Comparison of ENCODE assay signal across 15 cellular contexts in the genomic region with DNA sequence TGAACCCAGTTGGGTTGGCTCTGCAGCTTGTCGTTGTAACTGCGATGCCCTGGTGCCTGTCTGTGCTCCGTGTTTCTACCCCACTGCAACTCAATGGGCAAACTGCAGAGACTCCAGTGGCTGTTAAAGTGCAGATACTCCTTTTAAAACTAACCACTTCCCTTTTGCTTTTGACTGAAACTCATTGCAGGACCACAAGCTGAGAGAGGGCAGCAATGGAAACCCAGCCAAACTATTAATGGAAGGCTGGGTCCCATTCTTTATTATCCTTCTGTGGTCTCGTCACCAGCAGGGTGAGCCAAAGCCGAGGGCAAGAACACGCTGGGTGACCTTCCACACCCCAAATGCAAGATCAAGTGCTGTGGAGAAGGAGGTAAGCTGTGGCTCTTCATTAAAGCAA.
DNase-seq lines count a peak whose midpoint lies in the region; ATAC-seq, FAIRE-seq and TF ChIP-seq lines count a peak whose summit lies in the region.
"Had no signal": no experiment of that assay in that cellular context is flagged by ENCODE, and none has a peak within 500 bp of the region (broad histone marks: within the 10 kb centered on the region; RNA-seq: fewer than 3 reads in every experiment).

No MANE protein-coding gene starts in this region.

- H3K4me3 Mint-ChIP-seq in osteocyte (ENCODE audit: unreplicated experiment): no peak overlapping the region
- H3K4me3 Mint-ChIP-seq: naive B cell had no signal

- no peak overlapping the region for H3K27ac ChIP-seq in left lung
- H3K27ac ChIP-seq: body of pancreas, right lobe of liver, testis had no signal

- H3K4me1 ChIP-seq in left lung: peaks cover 0 to 9% of the 10 kb centered on the region in 2 donors
- H3K4me1 ChIP-seq: body of pancreas, right lobe of liver, testis had no signal

- no peaks in the 10 kb centered on the region for H3K9me3 ChIP-seq in left lung
- H3K9me3 ChIP-seq: body of pancreas, right lobe of liver, testis had no signal

- peak; percentile 21 for TF ChIP-seq CTCF in D721Med (IDR thresholded peaks at IDR 0.05; ENCODE audit: insufficient read depth, missing control alignments)
- TF ChIP-seq CTCF in left lung (IDR thresholded peaks at IDR 0.05): no peak
- no peak for TF ChIP-seq CTCF in osteocyte (IDR thresholded peaks at IDR 0.05)

- H3K4me1 Mint-ChIP-seq in osteocyte (ENCODE audit: unreplicated experiment): no peaks in the 10 kb centered on the region
- H3K4me1 Mint-ChIP-seq: naive B cell had no signal

- H3K27me3 Mint-ChIP-seq in osteocyte (ENCODE audit: unreplicated experiment): no peaks in the 10 kb centered on the region

- no peak for FAIRE-seq in D721Med (lab: Jason Lieb, UNC)

- no peak for DNase-seq in D721Med (ENCODE audit: insufficient read length, low spot score)
- peak; percentile 33 for DNase-seq in activated CD4-positive, CD25-positive, alpha-beta regulatory T cell treated with anti-CD3 and anti-CD28 coated beads, Interleukin-2, amount 50 U/mL, for 72 hours
- no peak for DNase-seq in left lung
- no peak for DNase-seq in osteocyte (ENCODE audit: extremely low spot score, unreplicated experiment)
- no peak for DNase-seq in left colon
- DNase-seq: activated CD8-positive, alpha-beta memory T cell treated with anti-CD3 and anti-CD28 coated beads, Interleukin-2, amount 50 U/mL, for 4 hours; body of pancreas; naive B cell; NCI-H2227 treated with DMSO at 0.1 percent for 48 hours; right lobe of liver; RPMI8226; T-helper 9 cell; testis had no signal

- ATAC-seq in GM18867 (IDR thresholded peaks at IDR 0.05; ENCODE audit: unreplicated experiment): peak; percentile 71
- peak; percentile 38 for ATAC-seq in left lung
- ATAC-seq in HG03571 (IDR thresholded peaks at IDR 0.05; ENCODE audit: unreplicated experiment): no peak
- ATAC-seq in left colon: no peak
- ATAC-seq: body of pancreas had no signal

- H3K4me3 ChIP-seq in left lung: no peak overlapping the region
- H3K4me3 ChIP-seq: body of pancreas, right lobe of liver, testis had no signal

- peaks cover 71% of the 10 kb centered on the region for H3K9me3 Mint-ChIP-seq in osteocyte (ENCODE audit: unreplicated experiment)

- no peaks in the 10 kb centered on the region for H3K36me3 Mint-ChIP-seq in osteocyte (ENCODE audit: unreplicated experiment)
- H3K36me3 Mint-ChIP-seq: naive B cell had no signal

- no peak overlapping the region for H3K27ac Mint-ChIP-seq in osteocyte (ENCODE audit: unreplicated experiment)
- H3K27ac Mint-ChIP-seq: naive B cell had no signal

- intact Hi-C loops in left lung (cut with DNase I) (no loop called here), left colon (cut with DNase I, micrococcal nuclease) (no loop called here)

- H3K36me3 ChIP-seq in left lung: no peaks in the 10 kb centered on the region
- H3K36me3 ChIP-seq: right lobe of liver had no signal

- no peaks in the 10 kb centered on the region for H3K27me3 ChIP-seq in left lung
- H3K27me3 ChIP-seq: body of pancreas, right lobe of liver, testis had no signal

Comparison
In these comparisons a context has a peak if more than half of its experiments do, and no peak if none do; other contexts are left out.
1. ATAC-seq: peak in GM18867 (single experiment) and left lung (single experiment); none in HG03571 (single experiment) and left colon (single experiment).